2 cellular contexts compared by ENCODE assay signal in genomic region chr14:54512393-54512792, GRCh38.
TF ChIP-seq lines count a peak whose summit lies in the region.

No MANE protein-coding gene starts in this region.

TF ChIP-seq in WTC11, 78 proteins besides CTCF, POLR2A, EP300 and RAD21:
- TF ChIP-seq IRF2 (CRISPR knock-in tag; IDR thresholded peaks at IDR 0.05; ENCODE audit: borderline replicate concordance, low read depth) (no peak), ZBTB21 (CRISPR knock-in tag; IDR thresholded peaks at IDR 0.05; ENCODE audit: borderline replicate concordance) (no peak), ZNF532 (CRISPR knock-in tag; IDR thresholded peaks at IDR 0.05; ENCODE audit: borderline replicate concordance) (no peak), NFATC4 (CRISPR knock-in tag; IDR thresholded peaks at IDR 0.05) (no peak), PRDM15 (CRISPR knock-in tag; IDR thresholded peaks at IDR 0.05) (no peak)
- TF ChIP-seq, protein P1, sequence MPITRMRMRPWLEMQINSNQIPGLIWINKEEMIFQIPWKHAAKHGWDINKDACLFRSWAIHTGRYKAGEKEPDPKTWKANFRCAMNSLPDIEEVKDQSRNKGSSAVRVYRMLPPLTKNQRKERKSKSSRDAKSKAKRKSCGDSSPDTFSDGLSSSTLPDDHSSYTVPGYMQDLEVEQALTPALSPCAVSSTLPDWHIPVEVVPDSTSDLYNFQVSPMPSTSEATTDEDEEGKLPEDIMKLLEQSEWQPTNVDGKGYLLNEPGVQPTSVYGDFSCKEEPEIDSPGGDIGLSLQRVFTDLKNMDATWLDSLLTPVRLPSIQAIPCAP (CRISPR knock-in tag; IDR thresholded peaks at IDR 0.05), result no peak
- TF ChIP-seq, protein P2, sequence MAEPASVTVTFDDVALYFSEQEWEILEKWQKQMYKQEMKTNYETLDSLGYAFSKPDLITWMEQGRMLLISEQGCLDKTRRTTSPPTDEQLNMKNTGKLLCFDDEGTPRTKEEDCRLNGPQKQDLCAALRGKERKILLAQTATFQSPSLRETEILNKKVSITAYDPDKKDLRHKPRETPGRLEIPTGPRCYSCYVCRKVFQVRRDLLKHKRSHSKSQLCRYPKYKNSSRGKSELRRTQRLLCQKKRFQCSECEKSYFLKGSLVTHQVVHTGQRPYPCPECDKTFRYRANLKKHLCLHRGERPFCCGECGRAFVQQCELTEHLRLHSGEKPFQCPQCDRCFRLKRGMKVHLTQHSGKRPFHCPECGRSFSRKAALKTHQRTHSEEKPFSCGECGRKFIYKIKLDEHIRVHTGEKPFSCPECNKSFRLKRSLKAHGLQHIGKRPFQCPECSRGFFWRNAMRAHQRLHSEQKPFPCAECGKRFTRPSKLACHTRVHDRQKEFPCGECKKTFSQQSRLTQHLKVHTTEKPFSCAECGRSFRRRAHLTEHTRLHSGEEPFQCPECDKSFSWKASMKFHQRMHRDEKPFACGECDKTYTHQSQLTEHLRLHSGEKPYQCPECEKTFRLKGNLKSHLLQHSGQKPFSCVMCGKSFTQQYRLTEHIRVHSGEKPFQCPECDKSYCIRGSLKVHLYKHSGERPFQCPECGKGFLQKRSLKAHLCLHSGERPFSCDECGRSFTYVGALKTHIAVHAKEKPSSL (CRISPR knock-in tag; conservative IDR thresholded peaks at IDR 0.05), result no peak
- TF ChIP-seq, protein P3, sequence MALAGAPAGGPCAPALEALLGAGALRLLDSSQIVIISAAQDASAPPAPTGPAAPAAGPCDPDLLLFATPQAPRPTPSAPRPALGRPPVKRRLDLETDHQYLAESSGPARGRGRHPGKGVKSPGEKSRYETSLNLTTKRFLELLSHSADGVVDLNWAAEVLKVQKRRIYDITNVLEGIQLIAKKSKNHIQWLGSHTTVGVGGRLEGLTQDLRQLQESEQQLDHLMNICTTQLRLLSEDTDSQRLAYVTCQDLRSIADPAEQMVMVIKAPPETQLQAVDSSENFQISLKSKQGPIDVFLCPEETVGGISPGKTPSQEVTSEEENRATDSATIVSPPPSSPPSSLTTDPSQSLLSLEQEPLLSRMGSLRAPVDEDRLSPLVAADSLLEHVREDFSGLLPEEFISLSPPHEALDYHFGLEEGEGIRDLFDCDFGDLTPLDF (CRISPR knock-in tag; IDR thresholded peaks at IDR 0.05), result no peak

TF ChIP-seq in HepG2, 621 proteins besides CTCF, POLR2A, EP300 and RAD21:
- TF ChIP-seq PAX8 (CRISPR knock-in tag; IDR thresholded peaks at IDR 0.05; ENCODE audit: borderline replicate concordance), result no peak
